ENCODE assay signal across 23 cellular contexts in the genomic region with DNA sequence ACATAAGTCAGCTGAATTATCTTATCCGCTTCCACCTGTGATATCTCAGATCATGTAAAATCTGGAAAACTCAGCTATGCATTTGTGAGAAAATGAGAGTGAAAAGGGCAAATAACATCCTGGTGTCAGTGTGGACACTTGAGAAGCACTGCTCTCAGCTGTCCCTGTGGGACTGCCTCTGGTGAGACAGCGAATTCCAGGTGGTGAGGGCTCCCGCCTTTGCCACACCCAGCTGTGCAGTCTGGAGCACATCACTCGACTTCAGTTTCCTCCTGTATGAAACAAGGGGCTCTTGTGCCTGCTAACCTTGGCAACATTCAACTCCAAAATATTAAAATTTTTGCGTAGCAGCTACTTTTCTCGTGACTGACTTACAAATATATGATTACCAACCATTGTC.
DNase-seq lines count a peak whose midpoint lies in the region; ATAC-seq and TF ChIP-seq lines count a peak whose summit lies in the region.
"Had no signal": no experiment of that assay in that cellular context is flagged by ENCODE, and none has a peak within 500 bp of the region (broad histone marks: within the 10 kb centered on the region; RNA-seq: fewer than 3 reads in every experiment).

No MANE protein-coding gene starts in this region.

- no peaks in the 10 kb centered on the region for H3K27me3 ChIP-seq in CD8-positive, alpha-beta memory T cell (ENCODE audit: insufficient read depth, low read length, poor library complexity, severe bottlenecking)
- H3K27me3 ChIP-seq: body of pancreas, Peyer's patch, SJSA1, upper lobe of right lung had no signal

- intact Hi-C loops in mucosa of descending colon (cut with DNase I, micrococcal nuclease): no loop called here
- intact Hi-C loops in sciatic nerve (cut with DNase I): no loop called here

- ATAC-seq in mucosa of descending colon: peak; percentile 34
- ATAC-seq in sciatic nerve: no peak
- ATAC-seq: body of pancreas, psoas muscle, upper lobe of right lung had no signal

- no peak overlapping the region for H3K27ac ChIP-seq in CD8-positive, alpha-beta memory T cell (ENCODE audit: low read depth, low read length)
- H3K27ac ChIP-seq: body of pancreas, Peyer's patch, psoas muscle, SJSA1, skin epidermis, upper lobe of right lung had no signal

- no peak overlapping the region for H3K4me3 ChIP-seq in mucosa of descending colon
- H3K4me3 ChIP-seq in CD8-positive, alpha-beta memory T cell (ENCODE audit: low read length): no peak overlapping the region
- H3K4me3 ChIP-seq: body of pancreas, Peyer's patch, psoas muscle, SJSA1, skin epidermis, upper lobe of right lung had no signal

- peaks cover 4 to 30% (median 24%) of the 10 kb centered on the region in 3 donors for H3K36me3 Mint-ChIP-seq in CD8-positive, alpha-beta memory T cell

- POLR2A ChIA-PET in CD8-positive, alpha-beta memory T cell (lab: Charles Lee): no interaction called here

- no peaks in the 10 kb centered on the region for H3K4me1 ChIP-seq in mucosa of descending colon (ENCODE audit: low read depth)
- no peaks in the 10 kb centered on the region for H3K4me1 ChIP-seq in CD8-positive, alpha-beta memory T cell (ENCODE audit: insufficient read depth, low read length)
- H3K4me1 ChIP-seq: Peyer's patch, psoas muscle, SJSA1, upper lobe of right lung had no signal

- no peaks in the 10 kb centered on the region for H3K4me1 Mint-ChIP-seq in CD8-positive, alpha-beta memory T cell

- H3K36me3 ChIP-seq in mucosa of descending colon (ENCODE audit: low read depth): no peaks in the 10 kb centered on the region
- no peaks in the 10 kb centered on the region for H3K36me3 ChIP-seq in CD8-positive, alpha-beta memory T cell (ENCODE audit: insufficient read depth, low read length)
- H3K36me3 ChIP-seq: Peyer's patch, SJSA1, upper lobe of right lung had no signal

- H3K9me3 ChIP-seq in mucosa of descending colon: no peaks in the 10 kb centered on the region
- H3K9me3 ChIP-seq in CD8-positive, alpha-beta memory T cell (ENCODE audit: low read length): no peaks in the 10 kb centered on the region
- H3K9me3 ChIP-seq: body of pancreas, Peyer's patch, psoas muscle, SJSA1, upper lobe of right lung had no signal

- H3K9me3 Mint-ChIP-seq in CD8-positive, alpha-beta memory T cell: no peaks in the 10 kb centered on the region
- H3K9me3 Mint-ChIP-seq: CD4-positive, alpha-beta T cell; H9; T-helper 1 cell treated with Interleukin-12 subunit alpha and Interleukin-12 subunit beta and Interleukin-4 antibody, amounts not matched to agents 30 μg/mL and 1 μg/mL, for 36 hours had no signal

- CTCF ChIA-PET in CD8-positive, alpha-beta memory T cell (lab: Charles Lee): no interaction called here

- no peak overlapping the region for H3K4me3 Mint-ChIP-seq in CD8-positive, alpha-beta memory T cell
- H3K4me3 Mint-ChIP-seq: CD4-positive, alpha-beta T cell; H9; T-helper 1 cell treated with Interleukin-12 subunit alpha and Interleukin-12 subunit beta and Interleukin-4 antibody, amounts not matched to agents 30 μg/mL and 1 μg/mL, for 36 hours had no signal

- TF ChIP-seq CTCF in mucosa of descending colon (IDR thresholded peaks at IDR 0.05): no peak

- DNase-seq in NCI-H146 (lab: John Stamatoyannopoulos, UW): peak; percentile 30
- DNase-seq in NCI-H146 treated with DMSO at 0.1 percent for 48 hours (lab: John Stamatoyannopoulos, UW; ENCODE audit: unreplicated experiment): no peak
- peak; percentile 33 for DNase-seq in NCI-H1417 treated with DMSO at 0.1 percent for 48 hours (lab: John Stamatoyannopoulos, UW)
- DNase-seq in NCI-H69 (lab: John Stamatoyannopoulos, UW): peak; percentile 93
- DNase-seq in mucosa of descending colon: no peak
- no peak for DNase-seq in sciatic nerve (ENCODE audit: low spot score)
- DNase-seq in CD8-positive, alpha-beta memory T cell: no peak
- DNase-seq in activated CD4-positive, alpha-beta T cell treated with anti-CD3 and anti-CD28 coated beads for 48 hours: no peak
- DNase-seq: activated CD8-positive, alpha-beta memory T cell treated with anti-CD3 and anti-CD28 coated beads for 24 hours; activated T-cell treated with anti-CD3 and anti-CD28 coated beads, Interleukin-2, amount 50 U/mL, for 1 hour; body of pancreas; CD4-positive, alpha-beta T cell; H9; KG1; mammary epithelial cell; NK-92 treated with Interleukin-12 subunit alpha and Interleukin-12 subunit beta, amount 100 ng/mL, for 24 hours; Peyer's patch; psoas muscle; stimulated activated CD4-positive, alpha-beta T cell treated with anti-CD3 and anti-CD28 coated beads, Interleukin-1b, Interleukin-23, amount 100 ng/mL, for 48 hours; upper lobe of right lung had no signal

- peak overlapping the region in 1 of 8 donors; percentile 26 for H3K27ac Mint-ChIP-seq in CD8-positive, alpha-beta memory T cell
- H3K27ac Mint-ChIP-seq: CD4-positive, alpha-beta T cell; H9; T-helper 1 cell treated with Interleukin-12 subunit alpha and Interleukin-12 subunit beta and Interleukin-4 antibody, amounts not matched to agents 30 μg/mL and 1 μg/mL, for 36 hours had no signal

- no peaks in the 10 kb centered on the region for H3K27me3 Mint-ChIP-seq in CD8-positive, alpha-beta memory T cell
- H3K27me3 Mint-ChIP-seq: CD4-positive, alpha-beta T cell had no signal

Comparison
In these comparisons a context has a peak if more than half of its experiments do, and no peak if none do; other contexts are left out.
1. DNase-seq: peak in NCI-H146 (single experiment), NCI-H1417 treated with DMSO at 0.1 percent for 48 hours (single experiment) and NCI-H69 (single experiment); none in NCI-H146 treated with DMSO at 0.1 percent for 48 hours (single experiment), mucosa of descending colon (0 of 3), sciatic nerve (single experiment), CD8-positive, alpha-beta memory T cell (0 of 5) and activated CD4-positive, alpha-beta T cell treated with anti-CD3 and anti-CD28 coated beads for 48 hours (single experiment).